Comparison of ENCODE assay signal across 7 cellular contexts in the genomic region with DNA sequence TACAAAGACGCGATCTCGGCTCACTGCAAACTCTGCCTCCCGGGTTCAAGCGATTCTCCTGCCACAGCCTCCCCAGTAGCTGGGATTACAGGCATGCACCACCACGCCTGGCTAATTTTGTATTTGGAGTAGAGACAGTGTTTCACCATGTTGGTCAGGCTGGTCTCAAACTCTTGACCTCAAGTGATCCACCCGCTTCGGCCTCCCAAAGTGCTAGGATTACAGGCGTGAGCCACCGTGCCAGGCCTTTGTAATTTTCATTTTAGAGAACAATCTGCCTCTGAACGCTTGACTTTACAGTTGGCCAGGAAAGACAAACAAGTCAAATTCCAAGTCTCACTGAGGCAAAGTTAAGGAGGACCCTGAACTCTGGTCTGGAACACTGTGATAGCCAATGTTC. TPM values are rescaled to one million over a fixed set of nuclear protein-coding genes. Genes with fewer than 3 reads are reported as not detected.
"Had no signal": no experiment of that assay in that cellular context is flagged by ENCODE, and none has a peak within 500 bp of the region (broad histone marks: within the 10 kb centered on the region; RNA-seq: fewer than 3 reads in every experiment).

No MANE protein-coding gene starts in this region.

RNA-seq across cellular contexts. Expression of a gene that starts 31.1 kb away (rescaled TPM):
- total RNA-seq: mammary epithelial cell, mesenteric fat pad, mucosa of gallbladder, myocyte had no signal
- polyA plus RNA-seq: immature natural killer cell, keratinocyte, mammary epithelial cell had no signal

RNA-seq across cellular contexts. Expression of a gene that starts 50.3 kb away (rescaled TPM):
- polyA plus RNA-seq: liver had no signal
